ENCODE assay signal across 1 cellular context in the genomic region with DNA sequence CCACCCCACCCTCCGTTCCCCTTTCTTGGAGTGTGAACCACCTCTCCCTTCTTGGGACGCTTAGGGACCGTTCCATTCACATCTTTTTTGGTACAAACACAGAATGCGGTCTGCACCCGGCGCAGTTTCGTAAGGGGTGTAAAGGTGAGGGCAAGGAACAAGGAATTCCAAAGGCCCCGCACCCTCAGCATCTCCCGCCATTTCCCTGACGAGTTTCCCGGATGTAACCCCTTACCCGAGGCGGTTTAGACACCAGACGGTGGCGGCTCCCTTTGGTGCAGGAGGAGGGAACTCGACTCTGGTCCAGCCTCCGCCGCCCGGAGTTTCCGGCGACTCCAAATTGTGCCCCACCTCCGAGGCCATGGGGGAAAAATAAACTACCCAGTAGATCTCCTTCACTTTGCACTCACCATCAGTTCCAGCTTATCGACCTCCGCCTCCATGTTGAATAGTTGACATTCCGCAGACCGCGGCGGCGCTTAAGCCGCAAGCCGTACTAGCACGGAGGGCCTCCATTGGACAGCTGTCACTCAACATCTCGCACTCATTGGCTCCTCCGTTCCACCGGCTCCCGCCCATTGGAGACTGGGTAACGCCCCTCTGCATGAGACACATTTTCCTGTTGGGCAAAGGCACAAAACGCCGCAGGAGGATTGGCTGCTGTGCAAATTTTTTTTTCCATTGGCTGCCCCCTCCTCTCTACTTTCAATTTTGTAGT.
A peak's percentile ranks its signal among the peaks of the same experiment; 100 is the strongest.
TF ChIP-seq lines count a peak whose summit lies in the region.

A gene with protein sequence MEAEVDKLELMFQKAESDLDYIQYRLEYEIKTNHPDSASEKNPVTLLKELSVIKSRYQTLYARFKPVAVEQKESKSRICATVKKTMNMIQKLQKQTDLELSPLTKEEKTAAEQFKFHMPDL (minus strand): TSS at position 466 of the 718 bp plus-strand sequence. CDS start 23 bp downstream, at position 443.

TF ChIP-seq in K562, 482 proteins besides CTCF, POLR2A, EP300 and RAD21 (continued from another document and continues in another):
- TF ChIP-seq KDM1A (IDR thresholded peaks at IDR 0.05) = 0 out of 4 replicates have a peak, but pooled peaks of 1 of the 2 experiments have one; percentile 6
- peak; percentile 45; the same call in 1 of the 2 replicates for TF ChIP-seq GABPB1 (CRISPR knock-in tag; IDR thresholded peaks at IDR 0.05)
- TF ChIP-seq, protein P1, sequence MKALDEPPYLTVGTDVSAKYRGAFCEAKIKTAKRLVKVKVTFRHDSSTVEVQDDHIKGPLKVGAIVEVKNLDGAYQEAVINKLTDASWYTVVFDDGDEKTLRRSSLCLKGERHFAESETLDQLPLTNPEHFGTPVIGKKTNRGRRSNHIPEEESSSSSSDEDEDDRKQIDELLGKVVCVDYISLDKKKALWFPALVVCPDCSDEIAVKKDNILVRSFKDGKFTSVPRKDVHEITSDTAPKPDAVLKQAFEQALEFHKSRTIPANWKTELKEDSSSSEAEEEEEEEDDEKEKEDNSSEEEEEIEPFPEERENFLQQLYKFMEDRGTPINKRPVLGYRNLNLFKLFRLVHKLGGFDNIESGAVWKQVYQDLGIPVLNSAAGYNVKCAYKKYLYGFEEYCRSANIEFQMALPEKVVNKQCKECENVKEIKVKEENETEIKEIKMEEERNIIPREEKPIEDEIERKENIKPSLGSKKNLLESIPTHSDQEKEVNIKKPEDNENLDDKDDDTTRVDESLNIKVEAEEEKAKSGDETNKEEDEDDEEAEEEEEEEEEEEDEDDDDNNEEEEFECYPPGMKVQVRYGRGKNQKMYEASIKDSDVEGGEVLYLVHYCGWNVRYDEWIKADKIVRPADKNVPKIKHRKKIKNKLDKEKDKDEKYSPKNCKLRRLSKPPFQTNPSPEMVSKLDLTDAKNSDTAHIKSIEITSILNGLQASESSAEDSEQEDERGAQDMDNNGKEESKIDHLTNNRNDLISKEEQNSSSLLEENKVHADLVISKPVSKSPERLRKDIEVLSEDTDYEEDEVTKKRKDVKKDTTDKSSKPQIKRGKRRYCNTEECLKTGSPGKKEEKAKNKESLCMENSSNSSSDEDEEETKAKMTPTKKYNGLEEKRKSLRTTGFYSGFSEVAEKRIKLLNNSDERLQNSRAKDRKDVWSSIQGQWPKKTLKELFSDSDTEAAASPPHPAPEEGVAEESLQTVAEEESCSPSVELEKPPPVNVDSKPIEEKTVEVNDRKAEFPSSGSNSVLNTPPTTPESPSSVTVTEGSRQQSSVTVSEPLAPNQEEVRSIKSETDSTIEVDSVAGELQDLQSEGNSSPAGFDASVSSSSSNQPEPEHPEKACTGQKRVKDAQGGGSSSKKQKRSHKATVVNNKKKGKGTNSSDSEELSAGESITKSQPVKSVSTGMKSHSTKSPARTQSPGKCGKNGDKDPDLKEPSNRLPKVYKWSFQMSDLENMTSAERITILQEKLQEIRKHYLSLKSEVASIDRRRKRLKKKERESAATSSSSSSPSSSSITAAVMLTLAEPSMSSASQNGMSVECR (CRISPR knock-in tag; IDR thresholded peaks at IDR 0.05) = peak; percentile 75
- TF ChIP-seq BDP1 (IDR thresholded peaks at IDR 0.05; ENCODE audit: insufficient read depth, insufficient read length) = no peak
- TF ChIP-seq RBM25 (IDR thresholded peaks at IDR 0.05; ENCODE audit: low read depth, low read length, severe bottlenecking) = peak; percentile 99
- TF ChIP-seq, protein P2, sequence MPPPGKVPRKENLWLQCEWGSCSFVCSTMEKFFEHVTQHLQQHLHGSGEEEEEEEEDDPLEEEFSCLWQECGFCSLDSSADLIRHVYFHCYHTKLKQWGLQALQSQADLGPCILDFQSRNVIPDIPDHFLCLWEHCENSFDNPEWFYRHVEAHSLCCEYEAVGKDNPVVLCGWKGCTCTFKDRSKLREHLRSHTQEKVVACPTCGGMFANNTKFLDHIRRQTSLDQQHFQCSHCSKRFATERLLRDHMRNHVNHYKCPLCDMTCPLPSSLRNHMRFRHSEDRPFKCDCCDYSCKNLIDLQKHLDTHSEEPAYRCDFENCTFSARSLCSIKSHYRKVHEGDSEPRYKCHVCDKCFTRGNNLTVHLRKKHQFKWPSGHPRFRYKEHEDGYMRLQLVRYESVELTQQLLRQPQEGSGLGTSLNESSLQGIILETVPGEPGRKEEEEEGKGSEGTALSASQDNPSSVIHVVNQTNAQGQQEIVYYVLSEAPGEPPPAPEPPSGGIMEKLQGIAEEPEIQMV (tag; conservative IDR thresholded peaks at IDR 0.05; ENCODE audit: low read depth) = no peak
- TF ChIP-seq DACH1 (IDR thresholded peaks at IDR 0.05; ENCODE audit: partially characterized antibody) = no peak
- TF ChIP-seq ZFP30 (CRISPR knock-in tag; IDR thresholded peaks at IDR 0.05; ENCODE audit: borderline replicate concordance) = no peak
- TF ChIP-seq LCOR (CRISPR knock-in tag; IDR thresholded peaks at IDR 0.05) = no peak; the same call in none of the 2 replicates
- TF ChIP-seq XRCC3 (IDR thresholded peaks at IDR 0.05) = no peak
- no peak for TF ChIP-seq MYBL2 (IDR thresholded peaks at IDR 0.05; ENCODE audit: low read depth)
- TF ChIP-seq MYBL2 (CRISPR knock-in tag; IDR thresholded peaks at IDR 0.05; ENCODE audit: borderline replicate concordance) = no peak
- TF ChIP-seq, protein P3, sequence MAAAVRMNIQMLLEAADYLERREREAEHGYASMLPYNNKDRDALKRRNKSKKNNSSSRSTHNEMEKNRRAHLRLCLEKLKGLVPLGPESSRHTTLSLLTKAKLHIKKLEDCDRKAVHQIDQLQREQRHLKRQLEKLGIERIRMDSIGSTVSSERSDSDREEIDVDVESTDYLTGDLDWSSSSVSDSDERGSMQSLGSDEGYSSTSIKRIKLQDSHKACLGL (CRISPR knock-in tag; IDR thresholded peaks at IDR 0.05; ENCODE audit: borderline replicate concordance, poor library complexity, severe bottlenecking) = no peak
- peak; percentile 96 for TF ChIP-seq NFRKB (IDR thresholded peaks at IDR 0.05; ENCODE audit: low read depth)
- TF ChIP-seq ZSCAN32 (CRISPR knock-in tag; IDR thresholded peaks at IDR 0.05) = no peak
- peak; percentile 83 for TF ChIP-seq POLR2G (IDR thresholded peaks at IDR 0.05; ENCODE audit: low read depth, low read length)
- TF ChIP-seq, protein P4, sequence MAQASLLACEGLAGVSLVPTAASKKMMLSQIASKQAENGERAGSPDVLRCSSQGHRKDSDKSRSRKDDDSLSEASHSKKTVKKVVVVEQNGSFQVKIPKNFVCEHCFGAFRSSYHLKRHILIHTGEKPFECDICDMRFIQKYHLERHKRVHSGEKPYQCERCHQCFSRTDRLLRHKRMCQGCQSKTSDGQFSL (CRISPR knock-in tag; IDR thresholded peaks at IDR 0.05) = no peak
- TF ChIP-seq, protein P4 (tag; IDR thresholded peaks at IDR 0.05) = no peak
- TF ChIP-seq, protein P5, sequence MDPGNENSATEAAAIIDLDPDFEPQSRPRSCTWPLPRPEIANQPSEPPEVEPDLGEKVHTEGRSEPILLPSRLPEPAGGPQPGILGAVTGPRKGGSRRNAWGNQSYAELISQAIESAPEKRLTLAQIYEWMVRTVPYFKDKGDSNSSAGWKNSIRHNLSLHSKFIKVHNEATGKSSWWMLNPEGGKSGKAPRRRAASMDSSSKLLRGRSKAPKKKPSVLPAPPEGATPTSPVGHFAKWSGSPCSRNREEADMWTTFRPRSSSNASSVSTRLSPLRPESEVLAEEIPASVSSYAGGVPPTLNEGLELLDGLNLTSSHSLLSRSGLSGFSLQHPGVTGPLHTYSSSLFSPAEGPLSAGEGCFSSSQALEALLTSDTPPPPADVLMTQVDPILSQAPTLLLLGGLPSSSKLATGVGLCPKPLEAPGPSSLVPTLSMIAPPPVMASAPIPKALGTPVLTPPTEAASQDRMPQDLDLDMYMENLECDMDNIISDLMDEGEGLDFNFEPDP (CRISPR knock-in tag; IDR thresholded peaks at IDR 0.05) = no peak
- no peak for TF ChIP-seq THRB (CRISPR knock-in tag; conservative IDR thresholded peaks at IDR 0.05)
- TF ChIP-seq CEBPZ (IDR thresholded peaks at IDR 0.05; ENCODE audit: borderline replicate concordance, low read depth, low read length) = peak; percentile 84
- no peak for TF ChIP-seq ZNF197 (CRISPR knock-in tag; IDR thresholded peaks at IDR 0.05; ENCODE audit: low read depth)
- TF ChIP-seq CHD4 (IDR thresholded peaks at IDR 0.05; ENCODE audit: insufficient read depth, insufficient replicate concordance, low read depth, low read length, poor library complexity, severe bottlenecking) = no peak
- TF ChIP-seq, protein P6, sequence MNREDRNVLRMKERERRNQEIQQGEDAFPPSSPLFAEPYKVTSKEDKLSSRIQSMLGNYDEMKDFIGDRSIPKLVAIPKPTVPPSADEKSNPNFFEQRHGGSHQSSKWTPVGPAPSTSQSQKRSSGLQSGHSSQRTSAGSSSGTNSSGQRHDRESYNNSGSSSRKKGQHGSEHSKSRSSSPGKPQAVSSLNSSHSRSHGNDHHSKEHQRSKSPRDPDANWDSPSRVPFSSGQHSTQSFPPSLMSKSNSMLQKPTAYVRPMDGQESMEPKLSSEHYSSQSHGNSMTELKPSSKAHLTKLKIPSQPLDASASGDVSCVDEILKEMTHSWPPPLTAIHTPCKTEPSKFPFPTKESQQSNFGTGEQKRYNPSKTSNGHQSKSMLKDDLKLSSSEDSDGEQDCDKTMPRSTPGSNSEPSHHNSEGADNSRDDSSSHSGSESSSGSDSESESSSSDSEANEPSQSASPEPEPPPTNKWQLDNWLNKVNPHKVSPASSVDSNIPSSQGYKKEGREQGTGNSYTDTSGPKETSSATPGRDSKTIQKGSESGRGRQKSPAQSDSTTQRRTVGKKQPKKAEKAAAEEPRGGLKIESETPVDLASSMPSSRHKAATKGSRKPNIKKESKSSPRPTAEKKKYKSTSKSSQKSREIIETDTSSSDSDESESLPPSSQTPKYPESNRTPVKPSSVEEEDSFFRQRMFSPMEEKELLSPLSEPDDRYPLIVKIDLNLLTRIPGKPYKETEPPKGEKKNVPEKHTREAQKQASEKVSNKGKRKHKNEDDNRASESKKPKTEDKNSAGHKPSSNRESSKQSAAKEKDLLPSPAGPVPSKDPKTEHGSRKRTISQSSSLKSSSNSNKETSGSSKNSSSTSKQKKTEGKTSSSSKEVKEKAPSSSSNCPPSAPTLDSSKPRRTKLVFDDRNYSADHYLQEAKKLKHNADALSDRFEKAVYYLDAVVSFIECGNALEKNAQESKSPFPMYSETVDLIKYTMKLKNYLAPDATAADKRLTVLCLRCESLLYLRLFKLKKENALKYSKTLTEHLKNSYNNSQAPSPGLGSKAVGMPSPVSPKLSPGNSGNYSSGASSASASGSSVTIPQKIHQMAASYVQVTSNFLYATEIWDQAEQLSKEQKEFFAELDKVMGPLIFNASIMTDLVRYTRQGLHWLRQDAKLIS (CRISPR knock-in tag; IDR thresholded peaks at IDR 0.05) = no peak; the same call in 1 of the 2 replicates
- TF ChIP-seq TEAD1 (CRISPR knock-in tag; IDR thresholded peaks at IDR 0.05) = peak; percentile 97 to 100
- TF ChIP-seq RBM14 (IDR thresholded peaks at IDR 0.05; ENCODE audit: borderline replicate concordance, insufficient read depth, low read depth, low read length) = no peak
- peak in 1 of 2 experiments; percentile 82; a peak in 1 of 4 replicates for TF ChIP-seq HDAC1 (IDR thresholded peaks at IDR 0.05)
- no peak for TF ChIP-seq BRCA1 (IDR thresholded peaks at IDR 0.05)
- TF ChIP-seq BRCA1 (CRISPR knock-in tag; IDR thresholded peaks at IDR 0.05) = no peak
- peak; percentile 95 for TF ChIP-seq TEAD4 (IDR thresholded peaks at IDR 0.05; ENCODE audit: low read length)
- TF ChIP-seq TEAD4 (CRISPR knock-in tag; IDR thresholded peaks at IDR 0.05; ENCODE audit: borderline replicate concordance) = no peak
- TF ChIP-seq, protein P7, sequence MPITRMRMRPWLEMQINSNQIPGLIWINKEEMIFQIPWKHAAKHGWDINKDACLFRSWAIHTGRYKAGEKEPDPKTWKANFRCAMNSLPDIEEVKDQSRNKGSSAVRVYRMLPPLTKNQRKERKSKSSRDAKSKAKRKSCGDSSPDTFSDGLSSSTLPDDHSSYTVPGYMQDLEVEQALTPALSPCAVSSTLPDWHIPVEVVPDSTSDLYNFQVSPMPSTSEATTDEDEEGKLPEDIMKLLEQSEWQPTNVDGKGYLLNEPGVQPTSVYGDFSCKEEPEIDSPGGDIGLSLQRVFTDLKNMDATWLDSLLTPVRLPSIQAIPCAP (CRISPR knock-in tag; IDR thresholded peaks at IDR 0.05; ENCODE audit: borderline replicate concordance) = no peak
- TF ChIP-seq RFX5 (IDR thresholded peaks at IDR 0.05; ENCODE audit: low read depth, low read length) = no peak
- no peak for TF ChIP-seq ZKSCAN1 (IDR thresholded peaks at IDR 0.05; ENCODE audit: low read depth, low read length)
- TF ChIP-seq NEUROD1 (IDR thresholded peaks at IDR 0.05; ENCODE audit: borderline replicate concordance, low read depth, low read length, partially characterized antibody) = peak; percentile 98
- peak; percentile 86 for TF ChIP-seq SP2 (IDR thresholded peaks at IDR 0.05; ENCODE audit: extremely low read depth, low read depth, low read length, poor library complexity, severe bottlenecking)
- TF ChIP-seq EGR1 (conservative IDR thresholded peaks at IDR 0.05) = no peak
